In the genomic region with DNA sequence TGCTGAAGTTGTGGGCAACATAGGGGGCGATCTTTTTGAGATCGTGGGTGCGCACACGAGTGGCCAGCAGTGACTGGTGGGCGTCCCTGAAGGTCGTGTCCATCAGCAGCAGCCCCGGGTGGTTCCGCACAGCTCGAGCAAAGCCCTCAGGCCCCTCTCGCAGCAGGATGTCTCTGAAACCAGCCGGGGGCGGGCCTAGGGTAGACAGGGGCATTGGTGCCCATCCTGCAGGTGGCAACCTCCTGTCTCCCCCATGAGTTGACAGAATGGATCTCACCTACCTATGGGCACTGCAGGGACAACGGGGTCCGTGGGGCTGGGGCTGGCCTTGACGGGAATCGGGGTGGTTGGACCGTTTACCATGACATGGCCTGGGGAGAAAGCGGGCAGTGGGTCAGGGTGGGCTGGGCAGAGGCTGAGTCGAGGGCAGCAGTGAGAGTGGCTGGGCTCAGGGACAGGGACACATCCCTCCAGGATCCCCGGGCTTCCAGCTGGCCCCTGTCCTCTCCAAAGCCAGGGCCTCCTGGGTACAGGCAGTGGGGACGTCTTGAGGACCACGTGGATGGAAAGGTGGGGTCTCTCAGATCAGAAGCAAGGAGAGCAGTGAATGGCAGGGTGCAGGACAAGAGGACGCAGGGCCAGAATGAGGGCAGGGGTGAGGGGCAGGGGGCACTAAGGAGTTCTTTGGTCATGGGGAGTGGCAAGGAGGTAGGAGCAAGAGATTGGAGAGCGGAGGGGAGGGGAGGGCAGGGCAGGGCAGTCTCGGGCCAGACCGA, we compare ENCODE assay signal across 21 cellular contexts. TPM values are rescaled to one million over a fixed set of nuclear protein-coding genes. Genes with fewer than 3 reads are reported as not detected.
A peak's percentile ranks its signal among the peaks of the same experiment; 100 is the strongest.
DNase-seq lines count a peak whose midpoint lies in the region; ATAC-seq and TF ChIP-seq lines count a peak whose summit lies in the region.
"Had no signal": no experiment of that assay in that cellular context is flagged by ENCODE, and none has a peak within 500 bp of the region (broad histone marks: within the 10 kb centered on the region; RNA-seq: fewer than 3 reads in every experiment).

No MANE protein-coding gene starts in this region.

- H3K4me3 Mint-ChIP-seq in CD14-positive monocyte (no peak overlapping the region), neural crest cell (peak overlapping the region; percentile 79)
- H3K4me3 Mint-ChIP-seq in activated T-helper 1 cell treated with anti-CD3 and anti-CD28 coated beads, Interleukin-12 subunit alpha, Interleukin-12 subunit beta, Interleukin-2, Interleukin-4 antibody, amounts not matched to agents 30 ng/mL and 10 ng/mL and 1 ng/mL, durations not matched to agents 14 hours and 24 hours and 36 hours, result no peak overlapping the region
- H3K4me3 Mint-ChIP-seq in CD8-positive, alpha-beta T cell, result no peak overlapping the region
- H3K4me3 Mint-ChIP-seq: memory B cell; stimulated activated naive B cell treated with anti-CD40 and anti-IgM and Interleukin-4, amounts not matched to agents 10 μg/mL and 1 μg/mL and 100 μg/mL, for 72 hours had no signal

- H3K36me3 Mint-ChIP-seq in CD14-positive monocyte (peaks cover 4 to 14% of the 10 kb centered on the region in 2 donors), neural crest cell (ENCODE audit: low read depth) (peaks cover 2% of the 10 kb centered on the region)
- H3K36me3 Mint-ChIP-seq in activated T-helper 1 cell treated with anti-CD3 and anti-CD28 coated beads, Interleukin-12 subunit alpha, Interleukin-12 subunit beta, Interleukin-2, Interleukin-4 antibody, amounts not matched to agents 30 ng/mL and 10 ng/mL and 1 ng/mL, durations not matched to agents 14 hours and 24 hours and 36 hours (ENCODE audit: low read depth), result no peaks in the 10 kb centered on the region
- peaks cover 6% of the 10 kb centered on the region for H3K36me3 Mint-ChIP-seq in CD8-positive, alpha-beta T cell
- H3K36me3 Mint-ChIP-seq: memory B cell had no signal

- no peak for TF ChIP-seq CTCF in CD14-positive monocyte (IDR thresholded peaks at IDR 0.05)
- TF ChIP-seq CTCF in GM06990 (IDR thresholded peaks at IDR 0.05; ENCODE audit: insufficient read depth, low read length, poor library complexity, severe bottlenecking), result no peak
- no peak for TF ChIP-seq CTCF in neural crest cell (conservative IDR thresholded peaks at IDR 0.05)
- no peak for TF ChIP-seq CTCF in brain microvascular endothelial cell (IDR thresholded peaks at IDR 0.05; ENCODE audit: low read depth, low read length, missing control alignments)
- no peak for TF ChIP-seq CTCF in CD8-positive, alpha-beta T cell (IDR thresholded peaks at IDR 0.05)

- POLR2A ChIA-PET in CD8-positive, alpha-beta T cell (lab: Charles Lee), result interaction anchor here (1.6 kb wide), 1 partner anchor 9 kb away, joined by 9 read pairs; a partner anchor contains a TSS

- H3K9me3 Mint-ChIP-seq in CD14-positive monocyte (no peaks in the 10 kb centered on the region), neural crest cell (no peaks in the 10 kb centered on the region)
- no peaks in the 10 kb centered on the region for H3K9me3 Mint-ChIP-seq in activated T-helper 1 cell treated with anti-CD3 and anti-CD28 coated beads, Interleukin-12 subunit alpha, Interleukin-12 subunit beta, Interleukin-2, Interleukin-4 antibody, amounts not matched to agents 30 ng/mL and 10 ng/mL and 1 ng/mL, durations not matched to agents 14 hours and 24 hours and 36 hours
- no peaks in the 10 kb centered on the region for H3K9me3 Mint-ChIP-seq in CD8-positive, alpha-beta T cell
- H3K9me3 Mint-ChIP-seq: CD8-positive, alpha-beta memory T cell; IgD-negative memory B cell; memory B cell; stimulated activated naive B cell treated with anti-CD40 and anti-IgM and Interleukin-4, amounts not matched to agents 10 μg/mL and 1 μg/mL and 100 μg/mL, for 72 hours had no signal

- intact Hi-C loops in CD14-positive monocyte (cut with micrococcal nuclease), result no loop called here
- intact Hi-C loops in activated T-helper 1 cell treated with anti-CD3 and anti-CD28 coated beads, Interleukin-12 subunit alpha, Interleukin-12 subunit beta, Interleukin-2, Interleukin-4 antibody, amounts not matched to agents 30 ng/mL and 10 ng/mL and 1 ng/mL, durations not matched to agents 14 hours and 24 hours and 36 hours (cut with micrococcal nuclease), result no loop called here
- intact Hi-C loops in CD8-positive, alpha-beta T cell (cut with DNase I, micrococcal nuclease), result no loop called here

- H3K27me3 Mint-ChIP-seq in CD14-positive monocyte (ENCODE audit: low read depth in 3 of 3) (peaks cover 0 to 3% (median 0%) of the 10 kb centered on the region in 3 donors), neural crest cell (ENCODE audit: low read depth) (no peaks in the 10 kb centered on the region)
- H3K27me3 Mint-ChIP-seq in activated T-helper 1 cell treated with anti-CD3 and anti-CD28 coated beads, Interleukin-12 subunit alpha, Interleukin-12 subunit beta, Interleukin-2, Interleukin-4 antibody, amounts not matched to agents 30 ng/mL and 10 ng/mL and 1 ng/mL, durations not matched to agents 14 hours and 24 hours and 36 hours (ENCODE audit: insufficient read depth), result no peaks in the 10 kb centered on the region
- no peaks in the 10 kb centered on the region for H3K27me3 Mint-ChIP-seq in CD8-positive, alpha-beta T cell (ENCODE audit: low read depth)
- H3K27me3 Mint-ChIP-seq: IgD-negative memory B cell; memory B cell; stimulated activated naive B cell treated with anti-CD40 and anti-IgM and Interleukin-4, amounts not matched to agents 10 μg/mL and 1 μg/mL and 100 μg/mL, for 72 hours had no signal

- H3K4me1 ChIP-seq in CD8-positive, alpha-beta T cell (ENCODE audit: insufficient read depth, low read length), result peaks cover 6% of the 10 kb centered on the region

- H3K27me3 ChIP-seq in GM06990 (replicated peaks; ENCODE audit: control insufficient read depth, insufficient read depth, low read length) (no peaks in the 10 kb centered on the region), brain microvascular endothelial cell (replicated peaks) (no peaks in the 10 kb centered on the region)
- H3K27me3 ChIP-seq in CD8-positive, alpha-beta T cell (ENCODE audit: insufficient read depth, low read length), result no peaks in the 10 kb centered on the region
- H3K27me3 ChIP-seq: gastrocnemius medialis, ovary, tibial artery had no signal

- H3K4me3 ChIP-seq in GM06990 (replicated peaks; ENCODE audit: low read depth, low read length), result no peak overlapping the region
- no peak overlapping the region for H3K4me3 ChIP-seq in brain microvascular endothelial cell (ENCODE audit: low read depth, low read length)
- H3K4me3 ChIP-seq in CD8-positive, alpha-beta T cell (ENCODE audit: low read depth, low read length), result no peak overlapping the region
- H3K4me3 ChIP-seq: gastrocnemius medialis, ovary, tibial artery had no signal

- H3K9me3 ChIP-seq in CD8-positive, alpha-beta T cell (ENCODE audit: low read length), result no peaks in the 10 kb centered on the region
- H3K9me3 ChIP-seq: gastrocnemius medialis, ovary, tibial artery had no signal

- in situ Hi-C loops in brain microvascular endothelial cell (cut with HindIII; ENCODE audit: low pct_ligation_motif_present, low sequenced_read_pairs), result no loop called here

- H3K27ac Mint-ChIP-seq in CD14-positive monocyte (no peak overlapping the region), neural crest cell (ENCODE audit: unreplicated experiment) (no peak overlapping the region)
- H3K27ac Mint-ChIP-seq in activated T-helper 1 cell treated with anti-CD3 and anti-CD28 coated beads, Interleukin-12 subunit alpha, Interleukin-12 subunit beta, Interleukin-2, Interleukin-4 antibody, amounts not matched to agents 30 ng/mL and 10 ng/mL and 1 ng/mL, durations not matched to agents 14 hours and 24 hours and 36 hours, result peak overlapping the region; percentile 91
- H3K27ac Mint-ChIP-seq in CD8-positive, alpha-beta T cell, result no peak overlapping the region
- H3K27ac Mint-ChIP-seq: memory B cell; stimulated activated naive B cell treated with anti-CD40 and anti-IgM and Interleukin-4, amounts not matched to agents 10 μg/mL and 1 μg/mL and 100 μg/mL, for 72 hours had no signal

- H3K36me3 ChIP-seq in GM06990 (ENCODE audit: control insufficient read depth, insufficient read depth, low read length), result peaks cover 8% of the 10 kb centered on the region
- peaks cover 22% of the 10 kb centered on the region for H3K36me3 ChIP-seq in brain microvascular endothelial cell (replicated peaks)
- H3K36me3 ChIP-seq in CD8-positive, alpha-beta T cell (ENCODE audit: insufficient read depth, low read length), result no peaks in the 10 kb centered on the region
- H3K36me3 ChIP-seq: ovary had no signal

- ATAC-seq in HG03521 (IDR thresholded peaks at IDR 0.05; ENCODE audit: unreplicated experiment), result no peak
- ATAC-seq in CD8-positive, alpha-beta T cell, result no peak
- ATAC-seq: esophagus mucosa, gastrocnemius medialis had no signal

- H3K4me1 Mint-ChIP-seq in CD14-positive monocyte (peaks cover 25% of the 10 kb centered on the region), neural crest cell (peaks cover 8% of the 10 kb centered on the region)
- H3K4me1 Mint-ChIP-seq in activated T-helper 1 cell treated with anti-CD3 and anti-CD28 coated beads, Interleukin-12 subunit alpha, Interleukin-12 subunit beta, Interleukin-2, Interleukin-4 antibody, amounts not matched to agents 30 ng/mL and 10 ng/mL and 1 ng/mL, durations not matched to agents 14 hours and 24 hours and 36 hours (ENCODE audit: low read depth), result peaks cover 14% of the 10 kb centered on the region
- H3K4me1 Mint-ChIP-seq in CD8-positive, alpha-beta T cell (ENCODE audit: low read depth), result peaks cover 8% of the 10 kb centered on the region

- CTCF ChIA-PET in CD8-positive, alpha-beta T cell (lab: Charles Lee), result no interaction called here

- H3K27ac ChIP-seq in brain microvascular endothelial cell, result no peak overlapping the region
- H3K27ac ChIP-seq in CD8-positive, alpha-beta T cell (ENCODE audit: low read depth, low read length), result no peak overlapping the region
- H3K27ac ChIP-seq: gastrocnemius medialis, ovary, tibial artery had no signal

- DNase-seq in CD14-positive monocyte (ENCODE audit: low spot score) (peak; percentile 38), GM06990 (ENCODE audit: extremely low read depth, insufficient read length) (peak; percentile 10), neural crest cell (ENCODE audit: low read depth, low spot score) (no peak), brain microvascular endothelial cell (no peak)
- no peak for DNase-seq in activated T-helper 1 cell treated with anti-CD3 and anti-CD28 coated beads, Interleukin-12 subunit alpha, Interleukin-12 subunit beta, Interleukin-2, Interleukin-4 antibody, amounts not matched to agents 30 ng/mL and 10 ng/mL and 1 ng/mL, durations not matched to agents 14 hours and 24 hours and 36 hours (ENCODE audit: low spot score)
- DNase-seq in CD8-positive, alpha-beta T cell, result no peak
- DNase-seq: activated CD8-positive, alpha-beta memory T cell treated with anti-CD3 and anti-CD28 coated beads, Interleukin-2, amount 50 U/mL, for 4 hours; activated gamma-delta T cell; amygdala; effector CD4-positive, alpha-beta T cell; NCI-H146; SIG-M5; stimulated activated naive B cell treated with anti-CD40 and anti-IgM and Interleukin-4, amounts not matched to agents 10 μg/mL and 1 μg/mL and 100 μg/mL, for 72 hours had no signal

RNA-seq across cellular contexts. Expression of a gene that starts 4.2 kb away (rescaled TPM):
- 1 to 10 TPM; 1.0 to 1.7 TPM for polyA plus RNA-seq in CD14-positive monocyte
- total RNA-seq in activated T-helper 1 cell treated with anti-CD3 and anti-CD28 coated beads, Interleukin-12 subunit alpha, Interleukin-12 subunit beta, Interleukin-2, Interleukin-4 antibody, amounts not matched to agents 30 ng/mL and 10 ng/mL and 1 ng/mL, durations not matched to agents 14 hours and 24 hours and 36 hours, result 48.4 and 49.6 TPM in 2 replicates
- total RNA-seq in neural crest cell, result 36.2 and 37.2 TPM in 2 replicates
- total RNA-seq in CD8-positive, alpha-beta T cell, result 1 to 10 TPM; 1.7 to 2.3 TPM

RNA-seq across cellular contexts. Expression of a gene that starts 9.4 kb away (rescaled TPM):
- 10 to 100 TPM; 20.3 to 22.8 TPM for polyA plus RNA-seq in CD14-positive monocyte
- total RNA-seq in activated T-helper 1 cell treated with anti-CD3 and anti-CD28 coated beads, Interleukin-12 subunit alpha, Interleukin-12 subunit beta, Interleukin-2, Interleukin-4 antibody, amounts not matched to agents 30 ng/mL and 10 ng/mL and 1 ng/mL, durations not matched to agents 14 hours and 24 hours and 36 hours, result 30.9 and 34.4 TPM in 2 replicates
- 34.3 and 35.8 TPM in 2 replicates for total RNA-seq in neural crest cell
- total RNA-seq in CD8-positive, alpha-beta T cell, result 10 to 100 TPM; 68.9 to 72.2 TPM

Comparison
In these comparisons a context has a peak if more than half of its experiments do, and no peak if none do; other contexts are left out.
1. DNase-seq: peak in CD14-positive monocyte (single experiment) and GM06990 (single experiment); none in activated T-helper 1 cell treated with anti-CD3 and anti-CD28 coated beads, Interleukin-12 subunit alpha, Interleukin-12 subunit beta, Interleukin-2, Interleukin-4 antibody, amounts not matched to agents 30 ng/mL and 10 ng/mL and 1 ng/mL, durations not matched to agents 14 hours and 24 hours and 36 hours (single experiment), neural crest cell (single experiment), brain microvascular endothelial cell (single experiment) and CD8-positive, alpha-beta T cell (0 of 7).
2. RNA of a gene that starts 4.2 kb away (total RNA-seq): 48.4 to 49.6 TPM in activated T-helper 1 cell treated with anti-CD3 and anti-CD28 coated beads, Interleukin-12 subunit alpha, Interleukin-12 subunit beta, Interleukin-2, Interleukin-4 antibody, amounts not matched to agents 30 ng/mL and 10 ng/mL and 1 ng/mL, durations not matched to agents 14 hours and 24 hours and 36 hours and 36.2 to 37.2 TPM in neural crest cell; 1.7 to 2.3 TPM in CD8-positive, alpha-beta T cell; every median in the first group is over 10 times any median in the second.